1 cellular context compared by ENCODE assay signal in the genomic region with DNA sequence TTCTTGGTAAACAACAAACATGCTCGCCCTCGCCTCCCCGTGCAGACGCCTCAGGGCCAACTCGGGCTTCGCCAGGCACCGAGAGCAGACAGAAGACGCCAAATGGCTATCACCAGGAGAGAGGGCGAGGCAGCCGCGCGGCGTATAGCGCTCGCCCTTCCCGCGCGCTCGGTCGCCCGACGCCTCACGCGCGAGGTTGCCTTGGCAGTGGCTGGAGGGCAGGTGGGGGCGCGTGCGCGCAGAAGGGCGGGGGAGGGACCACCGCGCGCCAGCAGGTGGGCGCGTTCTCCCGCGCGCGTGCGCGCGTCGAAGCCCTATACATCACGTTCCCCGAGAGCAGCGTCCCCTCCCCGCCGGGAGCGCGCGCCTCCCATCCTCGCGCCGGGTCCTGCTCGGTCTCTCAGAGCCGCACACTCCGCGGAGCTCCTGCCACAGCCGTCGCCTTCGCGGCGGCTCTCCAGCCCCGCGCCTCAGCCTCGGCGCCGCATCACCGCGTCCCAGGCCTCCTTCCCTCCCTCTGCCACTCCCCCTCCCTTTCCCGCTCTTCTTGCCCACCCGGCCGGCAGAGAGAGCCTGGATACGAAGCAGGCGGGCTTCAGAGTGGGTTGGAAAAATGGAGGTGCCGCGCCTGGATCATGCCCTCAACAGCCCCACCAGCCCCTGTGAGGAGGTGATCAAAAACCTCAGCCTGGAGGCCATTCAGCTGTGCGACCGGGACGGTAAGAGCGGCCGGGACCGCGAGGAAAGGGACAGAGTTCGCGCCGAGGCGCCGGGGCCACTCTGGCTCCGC.
TF ChIP-seq lines count a peak whose summit lies in the region.

Gene PHYHIPL (plus strand): TSS at position 403 of the 790 bp plus-strand sequence. CDS start 211 bp downstream, at position 614.

TF ChIP-seq in GM12878, 131 proteins besides CTCF, POLR2A, EP300 and RAD21 (continued from another document):
- no peak for TF ChIP-seq IRF5 (IDR thresholded peaks at IDR 0.05; ENCODE audit: borderline replicate concordance)
- TF ChIP-seq RUNX3 (IDR thresholded peaks at IDR 0.05; ENCODE audit: low read length): no peak
- TF ChIP-seq BMI1 (IDR thresholded peaks at IDR 0.05; ENCODE audit: borderline replicate concordance): no peak
- TF ChIP-seq E4F1 (IDR thresholded peaks at IDR 0.05; ENCODE audit: borderline replicate concordance, partially characterized antibody): no peak
- TF ChIP-seq BHLHE40 (IDR thresholded peaks at IDR 0.05; ENCODE audit: borderline replicate concordance in 1 of 2, low read depth in 2 of 2, low read length in 1 of 2): peak; percentile 68 to 82; a peak in 3 of 4 replicates
- TF ChIP-seq ZNF687 (IDR thresholded peaks at IDR 0.05): peak; percentile 26; the same call in 1 of the 2 replicates
- no peak for TF ChIP-seq WRNIP1 (IDR thresholded peaks at IDR 0.05; ENCODE audit: borderline replicate concordance, low read depth, low read length)
- TF ChIP-seq, protein P1, sequence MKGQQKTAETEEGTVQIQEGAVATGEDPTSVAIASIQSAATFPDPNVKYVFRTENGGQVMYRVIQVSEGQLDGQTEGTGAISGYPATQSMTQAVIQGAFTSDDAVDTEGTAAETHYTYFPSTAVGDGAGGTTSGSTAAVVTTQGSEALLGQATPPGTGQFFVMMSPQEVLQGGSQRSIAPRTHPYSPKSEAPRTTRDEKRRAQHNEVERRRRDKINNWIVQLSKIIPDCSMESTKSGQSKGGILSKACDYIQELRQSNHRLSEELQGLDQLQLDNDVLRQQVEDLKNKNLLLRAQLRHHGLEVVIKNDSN (IDR thresholded peaks at IDR 0.05; ENCODE audit: borderline replicate concordance, extremely low read length, insufficient read depth, low read depth, low read length): no peak
- no peak for TF ChIP-seq DPF2 (IDR thresholded peaks at IDR 0.05)
- TF ChIP-seq NRF1 (conservative IDR thresholded peaks at IDR 0.05; ENCODE audit: low read depth, low read length): peak; percentile 32
- TF ChIP-seq ATF2 (IDR thresholded peaks at IDR 0.05; ENCODE audit: low read length): no peak
- no peak for TF ChIP-seq ZNF274 (IDR thresholded peaks at IDR 0.05; ENCODE audit: insufficient read depth, insufficient read length)
- TF ChIP-seq KDM1A (IDR thresholded peaks at IDR 0.05; ENCODE audit: borderline replicate concordance): no peak
